ENCODE assay signal across 9 cellular contexts in genomic region chr4:74133786-74134499, GRCh38. TPM values are rescaled to one million over a fixed set of nuclear protein-coding genes. Genes with fewer than 3 reads are reported as not detected.
DNase-seq lines count a peak whose midpoint lies in the region; ATAC-seq and TF ChIP-seq lines count a peak whose summit lies in the region.
"Had no signal": no experiment of that assay in that cellular context is flagged by ENCODE, and none has a peak within 500 bp of the region (broad histone marks: within the 10 kb centered on the region; RNA-seq: fewer than 3 reads in every experiment).

No MANE protein-coding gene starts in this region.

- no peak overlapping the region for H3K27ac ChIP-seq in foreskin keratinocyte
- H3K27ac ChIP-seq in vagina, result no peak overlapping the region

- peaks cover 0 to 1% (median 0%) of the 10 kb centered on the region in 3 donors for H3K27me3 Mint-ChIP-seq in CD14-positive monocyte (ENCODE audit: low read depth in 3 of 3)
- peaks cover 10% of the 10 kb centered on the region for H3K27me3 Mint-ChIP-seq in activated T-cell treated with anti-CD3 and anti-CD28 coated beads, Interleukin-2, amount 50 U/mL, for 4 hours (ENCODE audit: low read depth)

- peaks cover 2 to 16% (median 6%) of the 10 kb centered on the region in 7 donors for H3K9me3 Mint-ChIP-seq in CD14-positive monocyte
- H3K9me3 Mint-ChIP-seq in activated T-cell treated with anti-CD3 and anti-CD28 coated beads, Interleukin-2, amount 50 U/mL, for 4 hours, result peaks cover 6% of the 10 kb centered on the region
- H3K9me3 Mint-ChIP-seq: T-helper 1 cell treated with Interleukin-12 subunit alpha and Interleukin-12 subunit beta and Interleukin-4 antibody, amounts not matched to agents 30 μg/mL and 1 μg/mL, for 36 hours had no signal

- H3K27me3 ChIP-seq in foreskin keratinocyte (no peaks in the 10 kb centered on the region), vagina (no peaks in the 10 kb centered on the region)

- H3K36me3 ChIP-seq in vagina, result no peaks in the 10 kb centered on the region

- H3K4me3 ChIP-seq in vagina, result no peak overlapping the region

- intact Hi-C loops in CD14-positive monocyte (cut with micrococcal nuclease) (loop anchor here in 1 of 2 donors (10.0 kb wide), 1 partner anchor 479 kb away; no protein-coding TSS in a partner anchor), vagina (cut with DNase I) (loop anchor here (10.0 kb wide), 1 partner anchor 469 kb away; no protein-coding TSS in a partner anchor)

- TF ChIP-seq POLR2A in vagina (IDR thresholded peaks at IDR 0.05), result no peak

- DNase-seq in CD14-positive monocyte (ENCODE audit: low spot score) (peak; percentile 73), NOMO-1 (lab: John Stamatoyannopoulos, UW; ENCODE audit: unreplicated experiment in 2 of 2) (peak; percentile 53 to 66), foreskin keratinocyte (peak; percentile 40 to 66), non-pigmented ciliary epithelial cell (ENCODE audit: low read depth) (peak; percentile 80), vagina (ENCODE audit: extremely low spot score in 2 of 2) (no peak)
- DNase-seq in activated T-cell treated with anti-CD3 and anti-CD28 coated beads, Interleukin-2, amount 50 U/mL, for 4 hours, result peak; percentile 14

- TF ChIP-seq CTCF in CD14-positive monocyte (IDR thresholded peaks at IDR 0.05), result peak; percentile 82
- peak; percentile 92 for TF ChIP-seq CTCF in foreskin keratinocyte (conservative IDR thresholded peaks at IDR 0.05)
- TF ChIP-seq CTCF in vagina (IDR thresholded peaks at IDR 0.05), result peak; percentile 47 to 65 (median 55)

- no peak overlapping the region for H3K4me3 Mint-ChIP-seq in CD14-positive monocyte
- no peak overlapping the region for H3K4me3 Mint-ChIP-seq in activated T-cell treated with anti-CD3 and anti-CD28 coated beads, Interleukin-2, amount 50 U/mL, for 4 hours
- H3K4me3 Mint-ChIP-seq: T-helper 1 cell treated with Interleukin-12 subunit alpha and Interleukin-12 subunit beta and Interleukin-4 antibody, amounts not matched to agents 30 μg/mL and 1 μg/mL, for 36 hours had no signal

- ATAC-seq in GM19025 (IDR thresholded peaks at IDR 0.05; ENCODE audit: low read depth, unreplicated experiment) (peak; percentile 76), HG03520 (IDR thresholded peaks at IDR 0.05; ENCODE audit: unreplicated experiment) (peak; percentile 68), foreskin keratinocyte (peak; percentile 75)
- ATAC-seq in activated T-cell treated with anti-CD3 and anti-CD28 coated beads, Interleukin-2, amount 50 U/mL, for 4 hours, result peak in 1 of 2 donors; percentile 37

- peaks cover 3% of the 10 kb centered on the region for H3K4me1 Mint-ChIP-seq in CD14-positive monocyte
- H3K4me1 Mint-ChIP-seq in activated T-cell treated with anti-CD3 and anti-CD28 coated beads, Interleukin-2, amount 50 U/mL, for 4 hours (ENCODE audit: low read depth), result no peaks in the 10 kb centered on the region

- H3K36me3 Mint-ChIP-seq in CD14-positive monocyte, result no peaks in the 10 kb centered on the region
- H3K36me3 Mint-ChIP-seq in activated T-cell treated with anti-CD3 and anti-CD28 coated beads, Interleukin-2, amount 50 U/mL, for 4 hours (ENCODE audit: insufficient read depth), result no peaks in the 10 kb centered on the region

- no peak overlapping the region for H3K27ac Mint-ChIP-seq in CD14-positive monocyte
- H3K27ac Mint-ChIP-seq: T-helper 1 cell treated with Interleukin-12 subunit alpha and Interleukin-12 subunit beta and Interleukin-4 antibody, amounts not matched to agents 30 μg/mL and 1 μg/mL, for 36 hours had no signal

- H3K4me1 ChIP-seq in foreskin keratinocyte (no peaks in the 10 kb centered on the region), vagina (no peaks in the 10 kb centered on the region)

- H3K9me3 ChIP-seq in vagina, result no peaks in the 10 kb centered on the region

RNA-seq across cellular contexts. Expression of gene MTHFD2L, which starts 24.0 kb away (rescaled TPM):
- polyA plus RNA-seq in CD14-positive monocyte, result 1 to 10 TPM; 4.8 to 7.0 TPM
- total RNA-seq in activated T-cell treated with anti-CD3 and anti-CD28 coated beads, Interleukin-2, amount 50 U/mL, for 4 hours, result 10 to 100 TPM in 2 of 3 donors, 1 to 10 TPM in 1; 9.1 to 10.4 (median 10.4) TPM
- total RNA-seq in foreskin keratinocyte, result 6.1 and 15.4 TPM in 2 replicates
- polyA plus RNA-seq in foreskin keratinocyte, result 3.5 and 10.8 TPM in 2 replicates
- 15.5 TPM for total RNA-seq in vagina

RNA-seq across cellular contexts. Expression of gene CXCL2, which starts 34.9 kb away (rescaled TPM):
- polyA plus RNA-seq in CD14-positive monocyte (10 to 100 TPM; 13.9 to 18.5 TPM), foreskin keratinocyte (1.5 and 4.0 TPM in 2 replicates)
- total RNA-seq in activated T-cell treated with anti-CD3 and anti-CD28 coated beads, Interleukin-2, amount 50 U/mL, for 4 hours, result under 1 TPM in 2 of 3 donors, not detected in 1; 0.37 to 0.68 TPM
- total RNA-seq in foreskin keratinocyte (1.5 and 4.0 TPM in 2 replicates), vagina (17.7 TPM)

Comparison
In these comparisons a context has a peak if more than half of its experiments do, and no peak if none do; other contexts are left out.
1. DNase-seq: peak in CD14-positive monocyte (single experiment), NOMO-1 (2 of 2), activated T-cell treated with anti-CD3 and anti-CD28 coated beads, Interleukin-2, amount 50 U/mL, for 4 hours (single experiment), foreskin keratinocyte (2 of 2) and non-pigmented ciliary epithelial cell (single experiment); none in vagina (0 of 2).
2. Peak in every context shown above with its lines, with median percentiles within 50 percentile points of each other: CTCF ChIP-seq.